ENCODE assay signal across 9 cellular contexts in genomic region chr19:33819875-33820781, GRCh38. TPM values are rescaled to one million over a fixed set of nuclear protein-coding genes. Genes with fewer than 3 reads are reported as not detected.
DNase-seq lines count a peak whose midpoint lies in the region; ATAC-seq and TF ChIP-seq lines count a peak whose summit lies in the region.
"Had no signal": no experiment of that assay in that cellular context is flagged by ENCODE, and none has a peak within 500 bp of the region (broad histone marks: within the 10 kb centered on the region; RNA-seq: fewer than 3 reads in every experiment).

No MANE protein-coding gene starts in this region.

- no peaks in the 10 kb centered on the region for H3K9me3 Mint-ChIP-seq in neural crest cell

- DNase-seq in DMS 273 (lab: John Stamatoyannopoulos, UW; ENCODE audit: unreplicated experiment) = peak; percentile 73
- no peak for DNase-seq in DMS 273 treated with DMSO at 0.1 percent for 48 hours (lab: John Stamatoyannopoulos, UW)
- peak; percentile 93 for DNase-seq in NOMO-1 treated with DMSO at 0.1 percent for 48 hours (lab: John Stamatoyannopoulos, UW; ENCODE audit: unreplicated experiment)
- DNase-seq in activated T-helper 1 cell treated with Interleukin-2 at 50 U/mL for 16 hours (ENCODE audit: low read depth) = peak; percentile 46
- DNase-seq in fibroblast of villous mesenchyme (ENCODE audit: low read depth) = peak; percentile 86
- peak; percentile 48 for DNase-seq in neural crest cell (ENCODE audit: low read depth, low spot score)
- DNase-seq in tibial nerve (ENCODE audit: low spot score in 2 of 2) = peak; percentile 43 to 54

- no peak overlapping the region for H3K4me3 Mint-ChIP-seq in neural crest cell

- H3K36me3 Mint-ChIP-seq in neural crest cell (ENCODE audit: low read depth) = peaks cover 3% of the 10 kb centered on the region

- peak overlapping the region; percentile 59 to 88 (median 79) for H3K27ac ChIP-seq in tibial nerve
- H3K27ac ChIP-seq: 22Rv1 had no signal

- no peaks in the 10 kb centered on the region for H3K36me3 ChIP-seq in tibial nerve

- peak in 1 of 2 donors; percentile 37 for TF ChIP-seq POLR2A in tibial nerve (IDR thresholded peaks at IDR 0.05)

- H3K27me3 Mint-ChIP-seq in neural crest cell (ENCODE audit: low read depth) = peaks cover 32% of the 10 kb centered on the region

- H3K4me1 ChIP-seq in tibial nerve = peaks cover 0 to 21% (median 17%) of the 10 kb centered on the region in 4 donors

- no peak for ATAC-seq in GM18498 (IDR thresholded peaks at IDR 0.05; ENCODE audit: unreplicated experiment)

- H3K9me3 ChIP-seq in tibial nerve = peaks cover 0 to 4% (median 0%) of the 10 kb centered on the region in 4 donors

- WGBS in tibial nerve, 2 donors = 4 to 13% methylated on average over 10 to 36 of the region's 61 CpGs

- TF ChIP-seq CTCF in fibroblast of villous mesenchyme (IDR thresholded peaks at IDR 0.05; ENCODE audit: insufficient read depth, low read depth, low read length) = peak; percentile 2
- no peak for TF ChIP-seq CTCF in neural crest cell (conservative IDR thresholded peaks at IDR 0.05)
- TF ChIP-seq CTCF in tibial nerve (IDR thresholded peaks at IDR 0.05) = no peak

- H3K27me3 ChIP-seq in tibial nerve = peaks cover 0 to 6% of the 10 kb centered on the region in 2 donors

- H3K4me3 ChIP-seq in fibroblast of villous mesenchyme (ENCODE audit: low read depth, low read length) (peak overlapping the region; percentile 51), tibial nerve (peak overlapping the region; percentile 29 to 49 (median 42))

- H3K27ac Mint-ChIP-seq in neural crest cell (ENCODE audit: unreplicated experiment) = no peak overlapping the region

- peaks cover 32% of the 10 kb centered on the region for H3K4me1 Mint-ChIP-seq in neural crest cell

- peak in 1 of 2 donors; percentile 37 for TF ChIP-seq EP300 in tibial nerve (IDR thresholded peaks at IDR 0.05)

RNA-seq across cellular contexts. Expression of gene KCTD15, which starts 23.5 kb away (rescaled TPM):
- 13.0 and 18.0 TPM in 2 replicates for total RNA-seq in fibroblast of villous mesenchyme
- 58.3 and 59.1 TPM in 2 replicates for total RNA-seq in neural crest cell
- total RNA-seq in tibial nerve = 10 to 100 TPM in 3 of 4 donors, 1 to 10 TPM in 1; 6.7 to 51.0 (median 22.1) TPM
